In the genomic region with DNA sequence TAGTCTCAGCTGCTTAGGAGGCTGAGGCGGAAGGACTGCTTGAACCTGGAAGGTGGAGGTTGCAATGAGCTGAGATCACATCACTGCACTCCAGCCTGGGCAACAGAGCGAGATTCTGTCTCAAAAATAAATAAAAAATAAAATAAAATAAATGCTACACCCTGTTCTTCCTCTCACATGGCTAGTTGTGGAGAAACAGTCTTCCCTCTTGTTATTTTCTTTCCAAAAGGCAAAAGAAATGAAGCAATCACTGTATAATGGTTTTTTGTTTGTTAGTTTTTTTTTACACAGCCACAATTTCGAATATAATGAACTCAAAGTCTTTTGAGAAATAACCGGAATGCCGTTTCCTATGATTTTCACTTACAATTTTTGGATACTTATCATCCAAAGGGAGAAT, we compare ENCODE assay signal across 19 cellular contexts. TPM values are rescaled to one million over a fixed set of nuclear protein-coding genes. Genes with fewer than 3 reads are reported as not detected.
A peak's percentile ranks its signal among the peaks of the same experiment; 100 is the strongest.
DNase-seq lines count a peak whose midpoint lies in the region; ATAC-seq and TF ChIP-seq lines count a peak whose summit lies in the region.
"Had no signal": no experiment of that assay in that cellular context is flagged by ENCODE, and none has a peak within 500 bp of the region (broad histone marks: within the 10 kb centered on the region; RNA-seq: fewer than 3 reads in every experiment).

No MANE protein-coding gene starts in this region.

- DNase-seq in RWPE2 (ENCODE audit: low spot score): no peak
- no peak for DNase-seq in dorsolateral prefrontal cortex
- no peak for DNase-seq in sciatic nerve (ENCODE audit: low spot score)
- no peak for DNase-seq in NCI-H82 (lab: John Stamatoyannopoulos, UW)
- DNase-seq in NCI-H510A (lab: John Stamatoyannopoulos, UW): no peak
- DNase-seq: C1 segment of cervical spinal cord; Calu3; CD4-positive, alpha-beta memory T cell; COR-L47; DMS53; DMS79 treated with DMSO at 0.1 percent for 48 hours; GF-D8; GOT3; HFFc6 had no signal

- H3K27me3 ChIP-seq in BLaER1 (no peaks in the 10 kb centered on the region), RWPE2 (ENCODE audit: insufficient read depth, poor library complexity, severe bottlenecking) (no peaks in the 10 kb centered on the region), dorsolateral prefrontal cortex (peaks cover 0 to 31% (median 0%) of the 10 kb centered on the region in 45 donors)

- no peak for ATAC-seq in RWPE2 (ENCODE audit: low read depth)
- ATAC-seq in sciatic nerve: peak; percentile 53
- no peak for ATAC-seq in HG03097 (IDR thresholded peaks at IDR 0.05; ENCODE audit: low FRiP score, unreplicated experiment)
- ATAC-seq in HG02571 (IDR thresholded peaks at IDR 0.05; ENCODE audit: unreplicated experiment): no peak

- peak overlapping the region; percentile 72 for H3K4me2 ChIP-seq in BLaER1

- TF ChIP-seq CTCF in RWPE2 (IDR thresholded peaks at IDR 0.05; ENCODE audit: poor library complexity, severe bottlenecking): no peak
- no peak for TF ChIP-seq CTCF in dorsolateral prefrontal cortex (IDR thresholded peaks at IDR 0.05 in 54 of 56, conservative IDR thresholded peaks at IDR 0.05 in 2 of 56; ENCODE audit: low read depth in 1 of 56, partially characterized antibody in 56 of 56)

- no peaks in the 10 kb centered on the region for H3K36me3 ChIP-seq in BLaER1
- 0 out of 2 replicates have a peak, but pooled peaks cover 4% of the 10 kb centered on the region for H3K36me3 ChIP-seq in RWPE2 (ENCODE audit: low read depth)
- H3K36me3 ChIP-seq: HAP-1 had no signal

- intact Hi-C loops in dorsolateral prefrontal cortex (cut with DNase I) (no loop called here), sciatic nerve (cut with DNase I) (no loop called here)

- H3K9ac ChIP-seq in BLaER1: 0 out of 2 replicates have a peak overlapping the region, but pooled peaks have one; percentile 3

- H3K27ac ChIP-seq in BLaER1 (peak overlapping the region; percentile 74), RWPE2 (ENCODE audit: poor library complexity, severe bottlenecking) (peak overlapping the region; percentile 33), dorsolateral prefrontal cortex (peak overlapping the region in 47 of 59 donors; percentile 1 to 97 (median 72))
- H3K27ac ChIP-seq: 22Rv1 had no signal

- H3K9me3 ChIP-seq in BLaER1: 0 out of 2 replicates have a peak, but pooled peaks cover 6% of the 10 kb centered on the region
- peaks cover 2% of the 10 kb centered on the region for H3K9me3 ChIP-seq in RWPE2 (ENCODE audit: severe bottlenecking)
- H3K9me3 ChIP-seq: HAP-1 had no signal

- H4K20me1 ChIP-seq in BLaER1: no peaks in the 10 kb centered on the region

- H3K4me3 ChIP-seq in BLaER1: no peak overlapping the region
- H3K4me3 ChIP-seq in RWPE2 (ENCODE audit: severe bottlenecking): no peak overlapping the region
- peak overlapping the region in 2 of 59 donors; percentile 0 to 26 for H3K4me3 ChIP-seq in dorsolateral prefrontal cortex
- H3K4me3 ChIP-seq: HAP-1 had no signal

- H3K4me1 ChIP-seq in BLaER1: peaks cover 48% of the 10 kb centered on the region
- peaks cover 18% of the 10 kb centered on the region for H3K4me1 ChIP-seq in RWPE2 (ENCODE audit: insufficient read depth, poor library complexity, severe bottlenecking)
- H3K4me1 ChIP-seq: HAP-1 had no signal

RNA-seq across cellular contexts. Expression of a gene that starts 4.9 kb away (rescaled TPM):
- total RNA-seq in dorsolateral prefrontal cortex: 100 to 1,000 TPM in 5 of 120 experiments, 10 to 100 TPM in 114, 1 to 10 TPM in 1; 9.0 to 172 (median 40.6) TPM
- total RNA-seq in sciatic nerve: 48.6 TPM
